In the genomic region with DNA sequence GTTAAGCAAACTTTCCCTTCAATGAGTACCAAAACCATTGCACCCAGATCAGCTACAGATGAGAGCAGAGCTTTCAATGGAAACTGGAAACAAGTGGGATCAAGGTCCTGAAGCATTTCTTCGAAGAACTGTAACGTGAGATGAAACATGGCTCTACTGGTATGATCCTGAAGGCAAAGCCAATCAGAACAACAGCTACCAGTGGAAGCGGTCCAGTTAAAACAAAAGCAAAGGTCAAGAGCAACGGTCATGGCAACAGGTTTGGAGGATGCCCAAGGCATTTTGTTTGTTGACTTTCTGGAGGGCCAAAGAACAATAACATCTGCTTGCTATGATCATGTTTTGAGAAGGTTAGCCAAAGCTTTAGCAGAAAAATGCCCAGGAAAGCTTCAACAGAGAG, we compare ENCODE assay signal across 18 cellular contexts.
A peak's percentile ranks its signal among the peaks of the same experiment; 100 is the strongest.
DNase-seq lines count a peak whose midpoint lies in the region; ATAC-seq, FAIRE-seq and TF ChIP-seq lines count a peak whose summit lies in the region.
"Had no signal": no experiment of that assay in that cellular context is flagged by ENCODE, and none has a peak within 500 bp of the region (broad histone marks: within the 10 kb centered on the region; RNA-seq: fewer than 3 reads in every experiment).

No MANE protein-coding gene starts in this region.

- peaks cover 6 to 24% of the 10 kb centered on the region in 2 experiments for H3K27me3 ChIP-seq in endothelial cell of umbilical vein (ENCODE audit: control insufficient read depth in 2 of 2, insufficient read depth in 2 of 2, low read length in 2 of 2)
- H3K27me3 ChIP-seq in prostate gland (replicated peaks; ENCODE audit: insufficient read depth) = no peaks in the 10 kb centered on the region

- intact Hi-C loops in endothelial cell of umbilical vein (cut with micrococcal nuclease) = no loop called here
- intact Hi-C loops in prostate gland (cut with DNase I) = no loop called here

- TF ChIP-seq CTCF in endothelial cell of umbilical vein (IDR thresholded peaks at IDR 0.05; ENCODE audit: extremely low read depth in 1 of 2, insufficient read depth in 1 of 2, low read depth in 1 of 2, low read length in 2 of 2) = no peak
- TF ChIP-seq CTCF in osteocyte (IDR thresholded peaks at IDR 0.05) = no peak
- TF ChIP-seq CTCF in prostate gland (IDR thresholded peaks at IDR 0.05) = no peak

- peaks cover 28% of the 10 kb centered on the region for H3K27me3 Mint-ChIP-seq in osteocyte (ENCODE audit: unreplicated experiment)
- peaks cover 12% of the 10 kb centered on the region for H3K27me3 Mint-ChIP-seq in stimulated activated naive CD8-positive, alpha-beta T cell treated with anti-CD3 and anti-CD28 coated beads, Interleukin-15, amount 100 ng/mL, for 72 hours

- no peak for FAIRE-seq in endothelial cell of umbilical vein (lab: Jason Lieb, UNC)
- FAIRE-seq: colon had no signal

- POLR2A ChIA-PET in endothelial cell of umbilical vein (lab: Charles Lee) = no interaction called here

- H3K4me1 Mint-ChIP-seq in osteocyte (ENCODE audit: unreplicated experiment) = peaks cover 10% of the 10 kb centered on the region
- peaks cover 8% of the 10 kb centered on the region for H3K4me1 Mint-ChIP-seq in stimulated activated naive CD8-positive, alpha-beta T cell treated with anti-CD3 and anti-CD28 coated beads, Interleukin-15, amount 100 ng/mL, for 72 hours

- H3K4me1 ChIP-seq in endothelial cell of umbilical vein (ENCODE audit: control insufficient read depth, extremely low read depth, insufficient read depth, low read length) (peaks cover 18% of the 10 kb centered on the region), prostate gland (replicated peaks) (no peaks in the 10 kb centered on the region)
- H3K4me1 ChIP-seq: foreskin keratinocyte had no signal

- dilution Hi-C loops in endothelial cell of umbilical vein (cut with MboI; ENCODE audit: extremely low pct_ligation_motif_present, low sequenced_read_pairs) = no loop called here

- H3K9me3 ChIP-seq in endothelial cell of umbilical vein (replicated peaks; ENCODE audit: control insufficient read depth, insufficient read depth, low read length) = no peaks in the 10 kb centered on the region
- H3K9me3 ChIP-seq in prostate gland = no peaks in the 10 kb centered on the region

- no peaks in the 10 kb centered on the region for H3K79me2 ChIP-seq in endothelial cell of umbilical vein (ENCODE audit: control insufficient read depth, insufficient read depth, low read length)

- H3K27ac Mint-ChIP-seq in osteocyte (ENCODE audit: unreplicated experiment) = no peak overlapping the region
- H3K27ac Mint-ChIP-seq in stimulated activated naive CD8-positive, alpha-beta T cell treated with anti-CD3 and anti-CD28 coated beads, Interleukin-15, amount 100 ng/mL, for 72 hours = no peak overlapping the region
- H3K27ac Mint-ChIP-seq: activated naive CD8-positive, alpha-beta T cell; CD8-positive, alpha-beta T cell had no signal

- no peaks in the 10 kb centered on the region for H3K36me3 Mint-ChIP-seq in osteocyte (ENCODE audit: unreplicated experiment)
- H3K36me3 Mint-ChIP-seq: activated naive CD8-positive, alpha-beta T cell; CD8-positive, alpha-beta T cell had no signal

- BruUV-seq in endothelial cell of umbilical vein (replicated peaks; lab: Mats Ljungman, UMichigan) = no TSS peak

- 58% methylated on average over 4 of the region's 4 CpGs for WGBS in prostate gland

- no peak overlapping the region for H3K4me2 ChIP-seq in endothelial cell of umbilical vein (ENCODE audit: insufficient read depth, low read length)
- H3K4me2 ChIP-seq: PC-9 had no signal

- H3K4me3 ChIP-seq in endothelial cell of umbilical vein (replicated peaks in 1 of 3; ENCODE audit: insufficient read depth in 1 of 3, low read depth in 1 of 3, low read length in 3 of 3) = no peak overlapping the region
- no peak overlapping the region for H3K4me3 ChIP-seq in prostate gland
- H3K4me3 ChIP-seq: PC-9 had no signal

- no peaks in the 10 kb centered on the region for H3K9me1 ChIP-seq in endothelial cell of umbilical vein (replicated peaks; ENCODE audit: control insufficient read depth, extremely low read depth, insufficient read depth, low read length)

- peak; percentile 96 for DNase-seq in DMS53 treated with DMSO at 0.1 percent for 48 hours (lab: John Stamatoyannopoulos, UW; ENCODE audit: unreplicated experiment)
- DNase-seq in NCI-H2029 treated with DMSO at 0.1 percent for 48 hours (lab: John Stamatoyannopoulos, UW) = peak; percentile 98
- peak; percentile 11 for DNase-seq in endothelial cell of umbilical vein (ENCODE audit: low read depth, low spot score)
- peak; percentile 5 for DNase-seq in osteocyte (ENCODE audit: extremely low spot score, unreplicated experiment)
- DNase-seq in stimulated activated naive CD8-positive, alpha-beta T cell treated with anti-CD3 and anti-CD28 coated beads, Interleukin-15, amount 100 ng/mL, for 72 hours = no peak
- DNase-seq in KBM-7 = no peak
- DNase-seq in prostate gland (ENCODE audit: low spot score) = no peak
- DNase-seq: activated CD4-positive, alpha-beta T cell treated with anti-CD3 and anti-CD28 coated beads for 1 hour; CD8-positive, alpha-beta T cell; foreskin keratinocyte; H7; Karpas-422; NCI-H2081; PC-9; stimulated activated naive CD8-positive, alpha-beta T cell treated with anti-CD3 and anti-CD28 coated beads, Interleukin-15, Interleukin-2, amounts not matched to agents 100 U/mL and 50 U/mL, for 24 hours; T-helper 1 cell had no signal

- no peak for TF ChIP-seq POLR2A in endothelial cell of umbilical vein (IDR thresholded peaks at IDR 0.05; ENCODE audit: low read depth, low read length)
- TF ChIP-seq POLR2A in prostate gland (IDR thresholded peaks at IDR 0.05) = no peak

- no peaks in the 10 kb centered on the region for H3K36me3 ChIP-seq in endothelial cell of umbilical vein (ENCODE audit: control insufficient read depth in 2 of 2, extremely low read depth in 1 of 2, insufficient read depth in 2 of 2, low read length in 2 of 2)
- no peaks in the 10 kb centered on the region for H3K36me3 ChIP-seq in prostate gland

- H3K27ac ChIP-seq in endothelial cell of umbilical vein (ENCODE audit: insufficient read depth, low read depth, low read length) = no peak overlapping the region
- H3K27ac ChIP-seq in prostate gland = no peak overlapping the region
- H3K27ac ChIP-seq: foreskin keratinocyte, PC-9 had no signal

- in situ Hi-C loops in KBM-7 (cut with MboI; ENCODE audit: low pct_unique_long_range_greater_than_20kb, low sequenced_read_pairs) = no loop called here

- ATAC-seq in stimulated activated naive CD8-positive, alpha-beta T cell treated with anti-CD3 and anti-CD28 coated beads, Interleukin-15, amount 100 ng/mL, for 72 hours = no peak
- ATAC-seq: CD8-positive, alpha-beta T cell; foreskin keratinocyte; stimulated activated naive CD8-positive, alpha-beta T cell treated with anti-CD3 and anti-CD28 coated beads, Interleukin-15, Interleukin-2, amounts not matched to agents 100 U/mL and 50 U/mL, for 24 hours had no signal

- no peak overlapping the region for H3K4me3 Mint-ChIP-seq in osteocyte (ENCODE audit: unreplicated experiment)
- H3K4me3 Mint-ChIP-seq in stimulated activated naive CD8-positive, alpha-beta T cell treated with anti-CD3 and anti-CD28 coated beads, Interleukin-15, amount 100 ng/mL, for 72 hours = no peak overlapping the region
- H3K4me3 Mint-ChIP-seq: activated naive CD8-positive, alpha-beta T cell; CD8-positive, alpha-beta T cell had no signal

- CTCF ChIA-PET in endothelial cell of umbilical vein (lab: Charles Lee) = no interaction called here

- no peak overlapping the region for H2AFZ ChIP-seq in endothelial cell of umbilical vein (ENCODE audit: low read depth, low read length)
- H2AFZ ChIP-seq: PC-9 had no signal

- no peak overlapping the region for H3K9ac ChIP-seq in endothelial cell of umbilical vein (replicated peaks; ENCODE audit: extremely low read depth, insufficient read depth, low read length)

- H4K20me1 ChIP-seq in endothelial cell of umbilical vein (replicated peaks; ENCODE audit: control insufficient read depth, extremely low read depth, insufficient read depth, low read length) = no peaks in the 10 kb centered on the region

- H3K9me3 Mint-ChIP-seq in osteocyte (ENCODE audit: unreplicated experiment) = no peaks in the 10 kb centered on the region
- H3K9me3 Mint-ChIP-seq in stimulated activated naive CD8-positive, alpha-beta T cell treated with anti-CD3 and anti-CD28 coated beads, Interleukin-15, amount 100 ng/mL, for 72 hours = no peaks in the 10 kb centered on the region
- H3K9me3 Mint-ChIP-seq: CD8-positive, alpha-beta T cell had no signal

TF ChIP-seq in endothelial cell of umbilical vein, 7 proteins besides CTCF, POLR2A, EP300 and RAD21:
- no peak for TF ChIP-seq EZH2 (IDR thresholded peaks at IDR 0.05; ENCODE audit: borderline replicate concordance, low read depth, low read length, severe bottlenecking)
TF ChIP-seq in endothelial cell of umbilical vein: peak in this region for 0.

Comparison
In these comparisons a context has a peak if more than half of its experiments do, and no peak if none do; other contexts are left out.
1. DNase-seq: peak in DMS53 treated with DMSO at 0.1 percent for 48 hours (single experiment), NCI-H2029 treated with DMSO at 0.1 percent for 48 hours (single experiment), endothelial cell of umbilical vein (single experiment) and osteocyte (single experiment); none in stimulated activated naive CD8-positive, alpha-beta T cell treated with anti-CD3 and anti-CD28 coated beads, Interleukin-15, amount 100 ng/mL, for 72 hours (0 of 2), KBM-7 (single experiment) and prostate gland (single experiment).